In the genomic region with DNA sequence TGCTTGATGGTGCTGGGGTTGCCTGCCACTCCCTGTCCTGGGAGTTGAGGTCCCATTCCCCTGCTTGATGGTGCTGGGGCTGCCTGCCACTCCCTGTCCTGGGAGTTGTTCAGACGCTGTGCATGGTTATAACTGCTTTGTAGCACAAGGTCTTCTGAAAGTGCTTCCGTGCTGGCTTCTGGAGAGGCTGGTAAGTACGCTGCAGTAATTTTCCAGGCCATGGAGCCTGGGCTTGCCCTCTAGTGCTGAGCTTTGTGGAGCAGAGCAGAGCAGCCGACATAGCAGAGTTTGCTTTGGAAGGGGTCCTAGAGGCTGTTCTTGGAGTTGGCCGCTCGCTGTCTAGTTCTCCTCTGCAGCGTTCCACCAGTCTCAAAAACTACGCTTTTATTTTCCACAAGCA, we compare ENCODE assay signal across 24 cellular contexts. TPM values are rescaled to one million over a fixed set of nuclear protein-coding genes. Genes with fewer than 3 reads are reported as not detected.
DNase-seq lines count a peak whose midpoint lies in the region; ATAC-seq, FAIRE-seq and TF ChIP-seq lines count a peak whose summit lies in the region.
"Had no signal": no experiment of that assay in that cellular context is flagged by ENCODE, and none has a peak within 500 bp of the region (broad histone marks: within the 10 kb centered on the region; RNA-seq: fewer than 3 reads in every experiment).

No MANE protein-coding gene starts in this region.

- H3K27me3 ChIP-seq in GM23338 (ENCODE audit: insufficient read depth) (peaks cover 15% of the 10 kb centered on the region), colonic mucosa (peaks cover 4% of the 10 kb centered on the region)

- no peak overlapping the region for H3K27ac Mint-ChIP-seq in GM23338
- H3K27ac Mint-ChIP-seq in Calu3 (ENCODE audit: unreplicated experiment) = no peak overlapping the region
- H3K27ac Mint-ChIP-seq: activated naive CD8-positive, alpha-beta T cell; neural progenitor cell had no signal

- peaks cover 28% of the 10 kb centered on the region for H4K20me1 ChIP-seq in GM23338 (replicated peaks; ENCODE audit: insufficient read depth)

- BruUV-seq in Calu3 (replicated peaks; lab: Mats Ljungman, UMichigan) = no TSS peak

- no peak overlapping the region for H3K27ac ChIP-seq in GM23338 (ENCODE audit: low read depth)
- H3K27ac ChIP-seq in colonic mucosa = peak overlapping the region; percentile 27
- H3K27ac ChIP-seq in kidney (ENCODE audit: low read depth in 2 of 2, low read length in 2 of 2) = peak overlapping the region; percentile 23 to 72
- H3K27ac ChIP-seq: esophagus squamous epithelium, neural progenitor cell had no signal

- H3K4me3 ChIP-seq in GM23338 = no peak overlapping the region
- no peak overlapping the region for H3K4me3 ChIP-seq in colonic mucosa
- no peak overlapping the region for H3K4me3 ChIP-seq in kidney (ENCODE audit: low read length in 2 of 2)
- H3K4me3 ChIP-seq: esophagus squamous epithelium, neural progenitor cell had no signal

- no peaks in the 10 kb centered on the region for H3K9me3 ChIP-seq in colonic mucosa
- no peaks in the 10 kb centered on the region for H3K9me3 ChIP-seq in kidney (ENCODE audit: control insufficient read depth in 1 of 2, low read length in 2 of 2)
- H3K9me3 ChIP-seq: BE2C, esophagus squamous epithelium had no signal

- H3K4me2 ChIP-seq in GM23338 = no peak overlapping the region
- H3K4me2 ChIP-seq: neural progenitor cell had no signal

- H3K36me3 ChIP-seq in GM23338 (ENCODE audit: insufficient read depth) = no peaks in the 10 kb centered on the region
- no peaks in the 10 kb centered on the region for H3K36me3 ChIP-seq in colonic mucosa
- H3K36me3 ChIP-seq in kidney (ENCODE audit: control insufficient read depth in 1 of 2, insufficient read depth in 2 of 2, low read length in 2 of 2) = no peaks in the 10 kb centered on the region
- H3K36me3 ChIP-seq: BE2C, esophagus squamous epithelium, neural progenitor cell had no signal

- 0 out of 2 replicates have a peak, but pooled peaks cover 3% of the 10 kb centered on the region for H3K9me2 ChIP-seq in GM23338 (ENCODE audit: insufficient read depth)

- TF ChIP-seq POLR2A in H54 (IDR thresholded peaks at IDR 0.05; ENCODE audit: low read depth, low read length) = no peak

- H3K27me3 Mint-ChIP-seq in GM23338 (ENCODE audit: insufficient read depth, low read depth, poor library complexity) (peaks cover 18% of the 10 kb centered on the region), Calu3 (ENCODE audit: unreplicated experiment) (peaks cover 21% of the 10 kb centered on the region)

- intact Hi-C loops in colonic mucosa (cut with DNase I) (no loop called here), kidney (cut with DNase I) (no loop called here), sciatic nerve (cut with DNase I) (no loop called here), Calu3 (cut with micrococcal nuclease; ENCODE audit: unreplicated experiment) (no loop called here)

- H3K9ac ChIP-seq in colonic mucosa (ENCODE audit: low read depth in 2 of 2, low read length in 2 of 2) (peak overlapping the region in 1 of 2 donors; percentile 62), kidney (ENCODE audit: low read length in 2 of 2) (no peak overlapping the region)
- H3K9ac ChIP-seq: neural progenitor cell had no signal

- H3K4me1 Mint-ChIP-seq in GM23338 (peaks cover 6% of the 10 kb centered on the region; the same call in 2 of the 3 replicates), Calu3 (ENCODE audit: low read depth, unreplicated experiment) (peaks cover 43% of the 10 kb centered on the region)

- TF ChIP-seq CTCF in GM23338 (conservative IDR thresholded peaks at IDR 0.05; ENCODE audit: low read depth in 2 of 2) = no peak
- no peak for TF ChIP-seq CTCF in colonic mucosa (IDR thresholded peaks at IDR 0.05)
- no peak for TF ChIP-seq CTCF in kidney (IDR thresholded peaks at IDR 0.05; ENCODE audit: borderline replicate concordance, extremely low read depth, insufficient read depth)
- TF ChIP-seq CTCF in Calu3 (IDR thresholded peaks at IDR 0.05; ENCODE audit: unreplicated experiment) = no peak

- CTCF ChIA-PET in Calu3 (lab: Charles Lee) = no interaction called here

- H3K9me3 Mint-ChIP-seq in GM23338 (no peaks in the 10 kb centered on the region), Calu3 (ENCODE audit: low read depth, unreplicated experiment) (no peaks in the 10 kb centered on the region)
- H3K9me3 Mint-ChIP-seq: neural progenitor cell had no signal

- no peaks in the 10 kb centered on the region; the same call in 2 of the 3 replicates for H3K36me3 Mint-ChIP-seq in GM23338 (ENCODE audit: low read depth)
- H3K36me3 Mint-ChIP-seq in Calu3 (ENCODE audit: insufficient read depth, unreplicated experiment) = peaks cover 3% of the 10 kb centered on the region
- H3K36me3 Mint-ChIP-seq: activated naive CD8-positive, alpha-beta T cell; brain; neural progenitor cell had no signal

- H2AFZ ChIP-seq in GM23338 = no peak overlapping the region
- H2AFZ ChIP-seq: neural progenitor cell had no signal

- H3K4me3 Mint-ChIP-seq in GM23338 = no peak overlapping the region
- H3K4me3 Mint-ChIP-seq in Calu3 (ENCODE audit: low read depth, unreplicated experiment) = no peak overlapping the region
- H3K4me3 Mint-ChIP-seq: activated naive CD8-positive, alpha-beta T cell; neural progenitor cell had no signal

- peaks cover 6% of the 10 kb centered on the region; the same call in 1 of the 2 replicates for H3F3A ChIP-seq in GM23338 (replicated peaks; ENCODE audit: low read depth)

- no peaks in the 10 kb centered on the region; the same call in 1 of the 2 replicates for H3K79me2 ChIP-seq in GM23338 (replicated peaks; ENCODE audit: insufficient read depth)

- H3K4me1 ChIP-seq in GM23338 (ENCODE audit: insufficient read depth) (0 out of 2 replicates have a peak, but pooled peaks cover 5% of the 10 kb centered on the region), colonic mucosa (peaks cover 3% of the 10 kb centered on the region), kidney (ENCODE audit: control insufficient read depth in 1 of 2, insufficient read depth in 1 of 2, low read depth in 1 of 2, low read length in 2 of 2) (peaks cover 4 to 7% of the 10 kb centered on the region in 2 donors)
- H3K4me1 ChIP-seq: BE2C had no signal

- peak; percentile 17; the same call in 1 of the 3 replicates for ATAC-seq in GM23338
- peak; percentile 64 for ATAC-seq in sciatic nerve

- DNase-seq in GM23338 (ENCODE audit: low spot score) (no peak), colonic mucosa (peak; percentile 54), kidney (no peak), sciatic nerve (ENCODE audit: low spot score) (no peak), middle frontal gyrus (ENCODE audit: extremely low spot score, low spot score) (no peak), NOMO-1 treated with DMSO at 0.1 percent for 48 hours (lab: John Stamatoyannopoulos, UW; ENCODE audit: unreplicated experiment) (no peak), Calu3 (no peak), H54 (ENCODE audit: insufficient read length, low spot score) (no peak)
- DNase-seq: activated CD4-positive, alpha-beta T cell treated with anti-CD3 and anti-CD28 coated beads for 4 hours; BE2C; esophagus squamous epithelium; KG1; kidney glomerular epithelial cell; NCI-H1694; NCI-H774; small intestine; stimulated activated naive CD4-positive, alpha-beta T cell; T-helper 1 cell had no signal

- FAIRE-seq in kidney (lab: Jason Lieb, UNC) = no peak
- FAIRE-seq in H54 (lab: Jason Lieb, UNC) = no peak
- FAIRE-seq: colon, GM12891, small intestine, TTC549 had no signal

TF ChIP-seq in GM23338, 12 proteins besides CTCF, POLR2A, EP300 and RAD21:
- TF ChIP-seq EZH2phosphoT487 (IDR thresholded peaks at IDR 0.05; ENCODE audit: unreplicated experiment) = no peak
- TF ChIP-seq ZNF331 (CRISPR knock-in tag; IDR thresholded peaks at IDR 0.05; ENCODE audit: low read depth) = no peak
- no peak for TF ChIP-seq JUNB (IDR thresholded peaks at IDR 0.05; ENCODE audit: unreplicated experiment)
- TF ChIP-seq POLR2AphosphoS5 (IDR thresholded peaks at IDR 0.05; ENCODE audit: low read depth) = no peak

RNA-seq across cellular contexts. Expression of a gene that starts 6.3 kb away (rescaled TPM):
- total RNA-seq in GM23338 (2014; rRNA removed; shearing (Covaris generic)) = 15.8 and 31.3 TPM in 2 replicates
- polyA plus RNA-seq in GM23338 (2016; fragmentation: Nextera tagmentation; extraction: Ambion mirVana) (2.8 and 3.1 TPM in 2 replicates), kidney (ENCODE audit: insufficient read depth, low read depth, low replicate concordance) (11.3 TPM)
- total RNA-seq in colonic mucosa (10 to 100 TPM; 73.7 to 84.0 TPM), kidney (12.5 TPM), sciatic nerve (28.8 TPM), Calu3 (2022) (15.9 and 19.3 TPM in 2 replicates)
